In genomic region chr1:204106825-204107224, GRCh38 we compare ENCODE assay signal across 20 cellular contexts. TPM values are rescaled to one million over a fixed set of nuclear protein-coding genes. Genes with fewer than 3 reads are reported as not detected.
DNase-seq lines count a peak whose midpoint lies in the region; ATAC-seq, FAIRE-seq and TF ChIP-seq lines count a peak whose summit lies in the region.
"Had no signal": no experiment of that assay in that cellular context is flagged by ENCODE, and none has a peak within 500 bp of the region (broad histone marks: within the 10 kb centered on the region; RNA-seq: fewer than 3 reads in every experiment).

No MANE protein-coding gene starts in this region.

- no peak for TF ChIP-seq POLR2A in HepG2 (IDR thresholded peaks at IDR 0.05; ENCODE audit: insufficient read depth in 1 of 2, low read depth in 2 of 2, low read length in 2 of 2)
- no peak for TF ChIP-seq POLR2A in right lobe of liver (IDR thresholded peaks at IDR 0.05)
- no peak for TF ChIP-seq POLR2A in Peyer's patch (IDR thresholded peaks at IDR 0.05)

- DNase-seq in HepG2 (ENCODE audit: low spot score) (no peak), right lobe of liver (no peak), WTC11 (ENCODE audit: low spot score) (no peak), immature natural killer cell (no peak), GOT3 (lab: John Stamatoyannopoulos, UW) (no peak), Peyer's patch (no peak), glomerular visceral epithelial cell (ENCODE audit: extremely low spot score) (no peak)
- DNase-seq: AML-193, Calu3, DMS 273 treated with DMSO at 0.1 percent for 48 hours, HFFc6, IMR-90, KG1 had no signal

- TF ChIP-seq CTCF in HepG2 (CRISPR knock-in tag; IDR thresholded peaks at IDR 0.05) (no peak), right lobe of liver (IDR thresholded peaks at IDR 0.05) (no peak), WTC11 (IDR thresholded peaks at IDR 0.05) (no peak), Peyer's patch (IDR thresholded peaks at IDR 0.05) (no peak)

- H3K36me3 ChIP-seq in HepG2 (replicated peaks in 1 of 2; ENCODE audit: control insufficient read depth in 1 of 2, insufficient read depth in 2 of 2, low read length in 2 of 2) (peaks cover 0 to 3% of the 10 kb centered on the region in 2 experiments; a peak in 2 of 5 replicates), right lobe of liver (no peaks in the 10 kb centered on the region), Peyer's patch (no peaks in the 10 kb centered on the region)
- H3K36me3 ChIP-seq: BLaER1, HAP-1 had no signal

- H3K4me1 Mint-ChIP-seq in WTC11 (peaks cover 83% of the 10 kb centered on the region), immature natural killer cell (peaks cover 49 to 66% of the 10 kb centered on the region in 2 donors)

- no peak overlapping the region for H2AFZ ChIP-seq in HepG2 (ENCODE audit: low read length)
- H2AFZ ChIP-seq: GM23338 had no signal

- CTCF ChIA-PET in HepG2 (lab: Yijun Ruan, JAX; ENCODE audit: low intra/inter-chr PET ratio, low total read pairs) (no interaction called here), WTC11 (lab: Charles Lee) (no interaction called here)

- no TSS peak for BruUV-seq in HepG2 (replicated peaks; lab: Mats Ljungman, UMichigan)

- no peak for FAIRE-seq in HepG2 (lab: Jason Lieb, UNC)
- FAIRE-seq: GM18507 had no signal

- POLR2A ChIA-PET in HepG2 (lab: Yijun Ruan, JAX) (no interaction called here), WTC11 (lab: Charles Lee) (no interaction called here)

- H3K4me1 ChIP-seq in HepG2 (ENCODE audit: insufficient read depth, low read length) (peaks cover 46% of the 10 kb centered on the region), right lobe of liver (peaks cover 0 to 19% (median 11%) of the 10 kb centered on the region in 4 donors), Peyer's patch (peaks cover 0 to 36% (median 2%) of the 10 kb centered on the region in 4 donors)

- H3K27ac Mint-ChIP-seq in WTC11 = 0 out of 2 replicates have a peak overlapping the region, but pooled peaks have one; percentile 85
- peak overlapping the region in 5 of 6 donors; percentile 49 to 78 (median 69) for H3K27ac Mint-ChIP-seq in immature natural killer cell
- H3K27ac Mint-ChIP-seq: HFFc6 had no signal

- H3K27ac ChIP-seq in HepG2 (ENCODE audit: extremely low read length, insufficient read depth, low read length) (no peak overlapping the region), right lobe of liver (no peak overlapping the region), Peyer's patch (no peak overlapping the region)
- H3K27ac ChIP-seq: 22Rv1, BLaER1, HL-60 had no signal

- ATAC-seq in HepG2 = no peak
- no peak for ATAC-seq in right lobe of liver
- no peak for ATAC-seq in WTC11
- ATAC-seq: GM23338 had no signal

- H3K9me3 ChIP-seq in HepG2 (ENCODE audit: low read length) (no peaks in the 10 kb centered on the region), right lobe of liver (no peaks in the 10 kb centered on the region), Peyer's patch (no peaks in the 10 kb centered on the region)
- H3K9me3 ChIP-seq: BLaER1, HAP-1 had no signal

- intact Hi-C loops in HepG2 (cut with micrococcal nuclease; ENCODE audit: unreplicated experiment) (no loop called here), right lobe of liver (cut with DNase I) (no loop called here)

- no peaks in the 10 kb centered on the region for H3K27me3 Mint-ChIP-seq in WTC11 (ENCODE audit: low read depth)
- peaks cover 0 to 4% (median 3%) of the 10 kb centered on the region in 3 donors for H3K27me3 Mint-ChIP-seq in immature natural killer cell (ENCODE audit: low read depth in 3 of 3)

- peaks cover 6% of the 10 kb centered on the region; the same call in 1 of the 2 replicates for H4K20me1 ChIP-seq in HepG2 (ENCODE audit: insufficient read depth, low read length)
- H4K20me1 ChIP-seq: BLaER1 had no signal

- TF ChIP-seq EP300 in HepG2 (IDR thresholded peaks at IDR 0.05; ENCODE audit: low read depth in 2 of 2, low read length in 2 of 2) = no peak
- TF ChIP-seq EP300 in HepG2 (CRISPR knock-in tag; IDR thresholded peaks at IDR 0.05; ENCODE audit: borderline replicate concordance) = no peak

- H3K4me3 Mint-ChIP-seq in WTC11 (no peak overlapping the region), immature natural killer cell (no peak overlapping the region)
- H3K4me3 Mint-ChIP-seq: HFFc6 had no signal

- WGBS in HepG2 (ENCODE audit: low lambda C conversion rate) = 100% methylated on average over 1 of the region's 1 CpG
- 100% methylated on average over 1 of the region's 1 CpG for WGBS in right lobe of liver (ENCODE audit: insufficient coverage, low coverage, low lambda C conversion rate, missing lambda C conversion rate)

- H3K9me3 Mint-ChIP-seq in WTC11 (no peaks in the 10 kb centered on the region), immature natural killer cell (no peaks in the 10 kb centered on the region)
- H3K9me3 Mint-ChIP-seq: GM23338, HFFc6 had no signal

- no peak overlapping the region for H3K4me2 ChIP-seq in HepG2 (ENCODE audit: low read depth, low read length)
- H3K4me2 ChIP-seq: BLaER1 had no signal

- H3K27me3 ChIP-seq in HepG2 (ENCODE audit: control insufficient read depth in 1 of 2, insufficient read depth in 2 of 2, low read length in 2 of 2) = no peaks in the 10 kb centered on the region
- H3K27me3 ChIP-seq in right lobe of liver = no peaks in the 10 kb centered on the region
- no peaks in the 10 kb centered on the region for H3K27me3 ChIP-seq in Peyer's patch
- H3K27me3 ChIP-seq: BLaER1 had no signal

- H3K9ac ChIP-seq in HepG2 (ENCODE audit: insufficient read depth, low read depth, low read length) = no peak overlapping the region
- H3K9ac ChIP-seq: BLaER1 had no signal

- peaks cover 75% of the 10 kb centered on the region for H3K79me2 ChIP-seq in HepG2 (ENCODE audit: insufficient read depth, low read length)

- no peaks in the 10 kb centered on the region for H3K36me3 Mint-ChIP-seq in WTC11
- H3K36me3 Mint-ChIP-seq in immature natural killer cell = no peaks in the 10 kb centered on the region

- in situ Hi-C loops in HepG2 (cut with HindIII; ENCODE audit: extremely low pct_ligation_motif_present, low pct_unique_long_range_greater_than_20kb) = no loop called here

- no peak overlapping the region for H3K4me3 ChIP-seq in HepG2 (replicated peaks in 1 of 3; ENCODE audit: insufficient read depth in 1 of 3, low read depth in 2 of 3, low read length in 3 of 3)
- H3K4me3 ChIP-seq in right lobe of liver = no peak overlapping the region
- no peak overlapping the region for H3K4me3 ChIP-seq in Peyer's patch
- H3K4me3 ChIP-seq: BLaER1, GM23338, HAP-1 had no signal

- no peak for TF ChIP-seq RAD21 in HepG2 (CRISPR knock-in tag; IDR thresholded peaks at IDR 0.05)

RNA-seq across cellular contexts. Expression of gene SOX13, which starts 33.9 kb away (rescaled TPM):
- 9.3 and 13.3 TPM in 2 replicates for total RNA-seq in HepG2 (2016; rRNA removed; fragmentation: Illumina TruSeq; extraction: Trizol)
- 19.4 and 23.0 TPM in 2 replicates for total RNA-seq in HepG2 (2016; cell fraction: cytosol; rRNA removed; fragmentation: Illumina TruSeq; extraction: Trizol; ENCODE audit: low read depth)
- total RNA-seq in HepG2 (2016; cell fraction: insoluble cytoplasmic fraction; rRNA removed; fragmentation: Illumina TruSeq; extraction: Trizol) = 9.5 and 12.4 TPM in 2 replicates
- total RNA-seq in HepG2 (2016; cell fraction: membrane; rRNA removed; fragmentation: Illumina TruSeq; extraction: Trizol) = 7.5 and 8.0 TPM in 2 replicates
- 11.8 and 12.5 TPM in 2 replicates for total RNA-seq in HepG2 (2016; cell fraction: nucleus; rRNA removed; fragmentation: Illumina TruSeq; extraction: Trizol)
- polyA plus RNA-seq in HepG2 (2011; rRNA removed) = 15.8 and 19.0 TPM in 2 replicates
- 11.5 and 12.7 TPM in 2 replicates for polyA plus RNA-seq in HepG2 (2011; cell fraction: cytosol; rRNA removed)
- polyA plus RNA-seq in HepG2 (2011; cell fraction: nucleus; rRNA removed) = 51.5 and 56.0 TPM in 2 replicates
- 12.2 and 14.5 TPM in 2 replicates for polyA plus RNA-seq in HepG2 (2012)
- 1.2 and 1.3 TPM in 2 replicates for polyA plus RNA-seq in HepG2 (2016; cell fraction: cytosol; fragmentation: Illumina TruSeq; extraction: Trizol; ENCODE audit: low read depth)
- 12.0 and 16.7 TPM in 2 replicates for polyA plus RNA-seq in HepG2 (2016; cell fraction: insoluble cytoplasmic fraction; fragmentation: Illumina TruSeq; extraction: Trizol; ENCODE audit: low read depth)
- 3.4 and 3.9 TPM in 2 replicates for polyA plus RNA-seq in HepG2 (2016; cell fraction: membrane; fragmentation: Illumina TruSeq; extraction: Trizol; ENCODE audit: low read depth)
- 29.9 and 34.7 TPM in 2 replicates for polyA plus RNA-seq in HepG2 (2016; cell fraction: nucleus; fragmentation: Illumina TruSeq; extraction: Trizol; ENCODE audit: insufficient read depth, low read depth)
- polyA minus RNA-seq in HepG2 (2011; rRNA and poly(A)+ RNA removed; ENCODE audit: low replicate concordance) = 50.6 and 65.9 TPM in 2 replicates
- 12.0 and 12.7 TPM in 2 replicates for polyA minus RNA-seq in HepG2 (2011; cell fraction: cytosol; rRNA and poly(A)+ RNA removed)
- polyA minus RNA-seq in HepG2 (2011; cell fraction: nucleus; rRNA and poly(A)+ RNA removed) = 40.8 and 41.1 TPM in 2 replicates
- total RNA-seq in right lobe of liver = 10 to 100 TPM; 12.5 to 29.1 (median 17.1) TPM
- 139 to 171 TPM (median 148 TPM) in 3 replicates for total RNA-seq in WTC11 (2021)
- polyA plus RNA-seq in immature natural killer cell = 1 to 10 TPM in 2 of 3 donors, under 1 TPM in 1; 0.54 to 6.6 (median 2.2) TPM
- total RNA-seq in Peyer's patch = 10 to 100 TPM; 42.1 to 80.3 (median 59.0) TPM

RNA-seq across cellular contexts. Expression of gene ETNK2, which starts 45.0 kb away (rescaled TPM):
- total RNA-seq in HepG2 (2016; rRNA removed; fragmentation: Illumina TruSeq; extraction: Trizol) (35.3 and 42.8 TPM in 2 replicates), right lobe of liver (100 to 1,000 TPM in 3 of 6 experiments, 10 to 100 TPM in 3; 30.9 to 231 (median 98.9) TPM), WTC11 (2021) (18.3 to 20.2 TPM (median 19.7 TPM) in 3 replicates), Peyer's patch (1 to 10 TPM in 2 of 4 donors, under 1 TPM in 1, not detected in 1; 0.35 to 9.7 (median 5.7) TPM)
- total RNA-seq in HepG2 (2016; cell fraction: cytosol; rRNA removed; fragmentation: Illumina TruSeq; extraction: Trizol; ENCODE audit: low read depth) = 44.9 and 55.4 TPM in 2 replicates
- 31.7 and 40.5 TPM in 2 replicates for total RNA-seq in HepG2 (2016; cell fraction: insoluble cytoplasmic fraction; rRNA removed; fragmentation: Illumina TruSeq; extraction: Trizol)
- total RNA-seq in HepG2 (2016; cell fraction: membrane; rRNA removed; fragmentation: Illumina TruSeq; extraction: Trizol) = 91.7 and 102 TPM in 2 replicates
- total RNA-seq in HepG2 (2016; cell fraction: nucleus; rRNA removed; fragmentation: Illumina TruSeq; extraction: Trizol) = 18.1 and 22.1 TPM in 2 replicates
- polyA plus RNA-seq in HepG2 (2011; rRNA removed) (15.5 and 23.4 TPM in 2 replicates), immature natural killer cell (1 to 10 TPM; 1.4 to 4.8 (median 3.7) TPM)
- 13.9 and 23.8 TPM in 2 replicates for polyA plus RNA-seq in HepG2 (2011; cell fraction: cytosol; rRNA removed)
- polyA plus RNA-seq in HepG2 (2011; cell fraction: nucleus; rRNA removed) = 5.6 and 10.0 TPM in 2 replicates
- 18.2 and 18.3 TPM in 2 replicates for polyA plus RNA-seq in HepG2 (2012)
- polyA plus RNA-seq in HepG2 (2016; cell fraction: cytosol; fragmentation: Illumina TruSeq; extraction: Trizol; ENCODE audit: low read depth) = 63.9 and 73.6 TPM in 2 replicates
- 38.8 and 47.8 TPM in 2 replicates for polyA plus RNA-seq in HepG2 (2016; cell fraction: insoluble cytoplasmic fraction; fragmentation: Illumina TruSeq; extraction: Trizol; ENCODE audit: low read depth)
- polyA plus RNA-seq in HepG2 (2016; cell fraction: membrane; fragmentation: Illumina TruSeq; extraction: Trizol; ENCODE audit: low read depth) = 98.0 and 100 TPM in 2 replicates
- polyA plus RNA-seq in HepG2 (2016; cell fraction: nucleus; fragmentation: Illumina TruSeq; extraction: Trizol; ENCODE audit: insufficient read depth, low read depth) = 24.8 and 26.8 TPM in 2 replicates
- polyA minus RNA-seq in HepG2 (2011; rRNA and poly(A)+ RNA removed; ENCODE audit: low replicate concordance) = 1.9 and 16.9 TPM in 2 replicates
- polyA minus RNA-seq in HepG2 (2011; cell fraction: cytosol; rRNA and poly(A)+ RNA removed) = 6.6 and 10.3 TPM in 2 replicates
- 4.9 and 9.0 TPM in 2 replicates for polyA minus RNA-seq in HepG2 (2011; cell fraction: nucleus; rRNA and poly(A)+ RNA removed)

RNA-seq across cellular contexts. Expression of gene REN, which starts 59.3 kb away (rescaled TPM):
- total RNA-seq in HepG2 (2016; rRNA removed; fragmentation: Illumina TruSeq; extraction: Trizol) (not detected in 2 replicates), right lobe of liver (under 1 TPM in 5 of 6 experiments, not detected in 1; 0.25 to 0.44 (median 0.27) TPM), WTC11 (2021) (not detected in 3 replicates), Peyer's patch (not detected)
- not detected in 2 replicates for total RNA-seq in HepG2 (2016; cell fraction: cytosol; rRNA removed; fragmentation: Illumina TruSeq; extraction: Trizol; ENCODE audit: low read depth)
- not detected in 2 replicates for total RNA-seq in HepG2 (2016; cell fraction: insoluble cytoplasmic fraction; rRNA removed; fragmentation: Illumina TruSeq; extraction: Trizol)
- total RNA-seq in HepG2 (2016; cell fraction: membrane; rRNA removed; fragmentation: Illumina TruSeq; extraction: Trizol) = not detected in 2 replicates
- total RNA-seq in HepG2 (2016; cell fraction: nucleus; rRNA removed; fragmentation: Illumina TruSeq; extraction: Trizol) = not detected in 2 replicates
- polyA plus RNA-seq in HepG2 (2011; rRNA removed) (0.05 TPM in 1 of 2 replicates, not detected in the other), immature natural killer cell (not detected)
- polyA plus RNA-seq in HepG2 (2011; cell fraction: cytosol; rRNA removed) = 0.03 and 0.06 TPM in 2 replicates
- polyA plus RNA-seq in HepG2 (2011; cell fraction: nucleus; rRNA removed) = 0.12 and 0.21 TPM in 2 replicates
- polyA plus RNA-seq in HepG2 (2012) = not detected in 2 replicates
- not detected in 2 replicates for polyA plus RNA-seq in HepG2 (2016; cell fraction: cytosol; fragmentation: Illumina TruSeq; extraction: Trizol; ENCODE audit: low read depth)
- polyA plus RNA-seq in HepG2 (2016; cell fraction: insoluble cytoplasmic fraction; fragmentation: Illumina TruSeq; extraction: Trizol; ENCODE audit: low read depth) = not detected in 2 replicates
- not detected in 2 replicates for polyA plus RNA-seq in HepG2 (2016; cell fraction: membrane; fragmentation: Illumina TruSeq; extraction: Trizol; ENCODE audit: low read depth)
- not detected in 2 replicates for polyA plus RNA-seq in HepG2 (2016; cell fraction: nucleus; fragmentation: Illumina TruSeq; extraction: Trizol; ENCODE audit: insufficient read depth, low read depth)
- polyA minus RNA-seq in HepG2 (2011; rRNA and poly(A)+ RNA removed; ENCODE audit: low replicate concordance) = not detected in 2 replicates
- not detected in 2 replicates for polyA minus RNA-seq in HepG2 (2011; cell fraction: cytosol; rRNA and poly(A)+ RNA removed)
- polyA minus RNA-seq in HepG2 (2011; cell fraction: nucleus; rRNA and poly(A)+ RNA removed) = not detected in 2 replicates
- total RNA-seq: Calu3, Daoy, GM23338 had no signal
- polyA plus RNA-seq: GM23338 had no signal
